31 cellular contexts compared by ENCODE assay signal in the genomic region with DNA sequence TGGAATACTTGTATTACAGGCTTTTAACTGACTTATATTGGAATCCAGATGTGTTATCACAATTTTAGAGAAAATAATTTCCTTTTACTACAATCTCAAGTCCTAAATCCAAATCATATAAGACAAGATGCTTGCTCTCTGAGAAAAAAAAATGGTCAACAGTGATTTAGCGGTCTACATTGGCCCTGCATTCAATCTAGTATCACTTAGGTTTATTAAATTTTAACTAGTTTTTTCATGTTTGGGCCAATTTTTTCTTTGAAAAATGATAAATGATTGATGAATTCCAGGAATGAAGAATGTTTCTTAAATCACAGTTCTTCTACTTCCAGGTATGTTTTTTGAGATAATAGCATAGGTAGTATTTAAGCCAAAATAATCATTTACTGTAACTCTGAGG. TPM values are rescaled to one million over a fixed set of nuclear protein-coding genes. Genes with fewer than 3 reads are reported as not detected.
"Had no signal": no experiment of that assay in that cellular context is flagged by ENCODE, and none has a peak within 500 bp of the region (broad histone marks: within the 10 kb centered on the region; RNA-seq: fewer than 3 reads in every experiment).

No MANE protein-coding gene starts in this region.

- H3K27me3 ChIP-seq: cardiac muscle cell, Peyer's patch had no signal

- H3K9me3 ChIP-seq: Peyer's patch, SJSA1, SK-N-SH had no signal

- ATAC-seq: activated CD8-positive, alpha-beta T cell treated with anti-CD3 and anti-CD28 coated beads for 36 hours; activated T-cell treated with anti-CD3 and anti-CD28 coated beads, Interleukin-2, amount 50 U/mL, for 72 hours; activated T-helper 17 cell treated with anti-CD3 and anti-CD28 coated beads, Interleukin-2, amount 50 U/mL, for 72 hours; PC-3 had no signal

- H3K4me3 ChIP-seq: cardiac muscle cell, Peyer's patch, SJSA1 had no signal

- DNase-seq: activated CD4-positive, alpha-beta T cell treated with anti-CD3 and anti-CD28 coated beads, Interleukin-2, amount 10 ng/mL, durations not matched to agents 24 days and 14 days; activated CD4-positive, alpha-beta T cell treated with anti-CD3 and anti-CD28 coated beads, Interleukin-2, amount 50 U/mL, for 4 hours; activated CD8-positive, alpha-beta T cell treated with anti-CD3 and anti-CD28 coated beads for 36 hours; activated effector memory CD4-positive, alpha-beta T cell treated with anti-CD3 and anti-CD28 coated beads, Interleukin-2, amount 50 U/mL, for 16 hours; activated naive CD4-positive, alpha-beta T cell; activated naive CD4-positive, alpha-beta T cell treated with anti-CD3 and anti-CD28 coated beads, Interleukin-2, amount 50 U/mL, for 16 hours; activated naive CD8-positive, alpha-beta T cell treated with anti-CD3 and anti-CD28 coated beads for 36 hours; activated T-cell treated with anti-CD3 and anti-CD28 coated beads, Interleukin-2, amount 50 U/mL, for 1 hour; activated T-cell treated with anti-CD3 and anti-CD28 coated beads, Interleukin-2, amount 50 U/mL, for 72 hours; amniotic stem cell; aorta; NCI-H1048; NCI-H1105 treated with DMSO at 0.1 percent for 48 hours; NCI-H1436 treated with DMSO at 0.1 percent for 48 hours; NCI-H1694 treated with DMSO at 0.1 percent for 48 hours; NCI-H2029; NCI-H345; NCI-H524 treated with DMSO at 0.1 percent for 48 hours; NK-92 treated with Interleukin-12 subunit alpha and Interleukin-12 subunit beta, amount 100 ng/mL, for 24 hours; PC-3; Peyer's patch; RPMI8226; SHP77 treated with DMSO at 0.1 percent for 48 hours; SK-N-SH had no signal

- H3K36me3 ChIP-seq: cardiac muscle cell, Peyer's patch, SJSA1 had no signal

- H3K27ac ChIP-seq: cardiac muscle cell, Peyer's patch, SJSA1 had no signal

- H3K4me1 ChIP-seq: SJSA1 had no signal

- FAIRE-seq: TTC549 had no signal

RNA-seq across cellular contexts. Expression of gene FGG, which starts 2.8 kb away (rescaled TPM):
- total RNA-seq: activated CD4-positive, alpha-beta T cell treated with anti-CD3 and anti-CD28 coated beads, Interleukin-2, amount 10 ng/mL, durations not matched to agents 24 days and 14 days; activated CD8-positive, alpha-beta memory T cell treated with anti-CD3 and anti-CD28 coated beads for 36 hours; activated CD8-positive, alpha-beta T cell treated with anti-CD3 and anti-CD28 coated beads for 36 hours; activated naive CD8-positive, alpha-beta T cell treated with anti-CD3 and anti-CD28 coated beads for 36 hours; activated T-cell treated with anti-CD3 and anti-CD28 coated beads, Interleukin-2, amount 50 U/mL, for 72 hours; activated T-helper 17 cell treated with anti-CD3 and anti-CD28 coated beads, Interleukin-2, amount 50 U/mL, for 72 hours; cardiac muscle cell; PC-3; Peyer's patch; SJSA1 had no signal
- polyA plus RNA-seq: SK-N-SH had no signal

RNA-seq across cellular contexts. Expression of gene FGA, which starts 24.7 kb away (rescaled TPM):
- total RNA-seq: activated CD4-positive, alpha-beta T cell treated with anti-CD3 and anti-CD28 coated beads, Interleukin-2, amount 10 ng/mL, durations not matched to agents 24 days and 14 days; activated CD8-positive, alpha-beta memory T cell treated with anti-CD3 and anti-CD28 coated beads for 36 hours; activated CD8-positive, alpha-beta T cell treated with anti-CD3 and anti-CD28 coated beads for 36 hours; activated naive CD8-positive, alpha-beta T cell treated with anti-CD3 and anti-CD28 coated beads for 36 hours; activated T-cell treated with anti-CD3 and anti-CD28 coated beads, Interleukin-2, amount 50 U/mL, for 72 hours; activated T-helper 17 cell treated with anti-CD3 and anti-CD28 coated beads, Interleukin-2, amount 50 U/mL, for 72 hours; aorta; cardiac muscle cell; MCF 10A; NCI-H460; PC-3; Peyer's patch; SJSA1 had no signal
- polyA plus RNA-seq: SK-N-SH had no signal

RNA-seq across cellular contexts. Expression of gene FGB, which starts 52.4 kb away (rescaled TPM):
- total RNA-seq: activated CD4-positive, alpha-beta T cell treated with anti-CD3 and anti-CD28 coated beads, Interleukin-2, amount 10 ng/mL, durations not matched to agents 24 days and 14 days; activated CD8-positive, alpha-beta memory T cell treated with anti-CD3 and anti-CD28 coated beads for 36 hours; activated CD8-positive, alpha-beta T cell treated with anti-CD3 and anti-CD28 coated beads for 36 hours; activated naive CD8-positive, alpha-beta T cell treated with anti-CD3 and anti-CD28 coated beads for 36 hours; activated T-cell treated with anti-CD3 and anti-CD28 coated beads, Interleukin-2, amount 50 U/mL, for 72 hours; activated T-helper 17 cell treated with anti-CD3 and anti-CD28 coated beads, Interleukin-2, amount 50 U/mL, for 72 hours; aorta; MCF 10A; Peyer's patch; SJSA1 had no signal
- polyA plus RNA-seq: SK-N-SH had no signal
